ENCODE assay signal across 8 cellular contexts in the genomic region with DNA sequence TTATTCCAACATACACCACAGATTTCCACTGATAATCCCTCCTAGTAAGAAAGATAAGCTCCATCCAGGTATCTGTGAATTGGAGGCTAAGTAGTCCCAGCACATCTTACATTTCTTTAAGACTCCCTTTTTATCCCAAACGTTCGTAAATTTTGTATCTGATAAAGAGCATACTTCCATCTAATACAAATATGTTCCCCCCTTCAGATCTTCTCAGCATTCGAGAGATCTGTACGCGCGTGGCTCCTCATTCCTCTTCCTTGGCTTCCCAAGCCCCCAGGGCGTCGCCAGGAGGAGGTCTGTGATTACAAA. TPM values are rescaled to one million over a fixed set of nuclear protein-coding genes. Genes with fewer than 3 reads are reported as not detected.
DNase-seq lines count a peak whose midpoint lies in the region; ATAC-seq and TF ChIP-seq lines count a peak whose summit lies in the region.

No MANE protein-coding gene starts in this region.

- TF ChIP-seq RAD21 in neural cell (conservative IDR thresholded peaks at IDR 0.05), result no peak

- H3K27me3 ChIP-seq in HUES64 (ENCODE audit: insufficient read depth, low read length) (peaks cover 100% of the 10 kb centered on the region), neural cell (ENCODE audit: insufficient read depth, low read depth, low read length) (peaks cover 100% of the 10 kb centered on the region)

- no peak for ATAC-seq in HG02763 (IDR thresholded peaks at IDR 0.05; ENCODE audit: unreplicated experiment)

- H3K36me3 ChIP-seq in HUES64 (ENCODE audit: insufficient read depth, low read length) (no peaks in the 10 kb centered on the region), neural cell (ENCODE audit: insufficient read depth, low read length) (no peaks in the 10 kb centered on the region)

- H3F3A ChIP-seq in neural cell (ENCODE audit: insufficient read depth, low read length, poor library complexity, severe bottlenecking), result no peaks in the 10 kb centered on the region

- H3K27ac ChIP-seq in HUES64 (ENCODE audit: low read depth, low read length) (no peak overlapping the region), neural cell (ENCODE audit: low read length) (no peak overlapping the region)

- no peaks in the 10 kb centered on the region for H4K20me1 ChIP-seq in neural cell (ENCODE audit: insufficient read depth)

- no peaks in the 10 kb centered on the region for H3K9me2 ChIP-seq in neural cell (ENCODE audit: insufficient read depth, low read length)

- 2% methylated on average over 8 of the region's 8 CpGs for WGBS in HUES64

- peak overlapping the region; percentile 97 for H3K4me3 Mint-ChIP-seq in Calu3 (ENCODE audit: low read depth, unreplicated experiment)

- H3K9ac ChIP-seq in HUES64 (ENCODE audit: low read depth, low read length), result no peak overlapping the region
- no peak overlapping the region for H3K9ac ChIP-seq in neural cell (ENCODE audit: low read length)

- H3K4me3 ChIP-seq in HUES64 (ENCODE audit: low read length) (peak overlapping the region; percentile 56), choroid plexus epithelial cell (ENCODE audit: low read depth, low read length) (peak overlapping the region; percentile 67), neural cell (ENCODE audit: low read length) (peak overlapping the region; percentile 58)

- H3K79me2 ChIP-seq in neural cell (replicated peaks; ENCODE audit: insufficient read depth, low read length), result no peaks in the 10 kb centered on the region

- peaks cover 25% of the 10 kb centered on the region for H3K4me1 Mint-ChIP-seq in Calu3 (ENCODE audit: low read depth, unreplicated experiment)

- peaks cover 6% of the 10 kb centered on the region for H3K4me1 ChIP-seq in HUES64 (ENCODE audit: insufficient read depth, low read length)

- no peaks in the 10 kb centered on the region for H3K9me3 ChIP-seq in HUES64 (ENCODE audit: insufficient read depth, low read depth, low read length)
- H3K9me3 ChIP-seq in neural cell (ENCODE audit: low read length), result peaks cover 3% of the 10 kb centered on the region

- no peak for TF ChIP-seq CTCF in Calu3 (IDR thresholded peaks at IDR 0.05; ENCODE audit: unreplicated experiment)
- no peak for TF ChIP-seq CTCF in choroid plexus epithelial cell (conservative IDR thresholded peaks at IDR 0.05; ENCODE audit: low read depth, low read length)
- TF ChIP-seq CTCF in neural cell (IDR thresholded peaks at IDR 0.05; ENCODE audit: poor library complexity, severe bottlenecking), result no peak

- H3K4me2 ChIP-seq in neural cell (ENCODE audit: low read length), result no peak overlapping the region

- no peak for TF ChIP-seq EP300 in neural cell (conservative IDR thresholded peaks at IDR 0.05; ENCODE audit: poor library complexity, severe bottlenecking)

- intact Hi-C loops in Calu3 (cut with micrococcal nuclease; ENCODE audit: unreplicated experiment), result loop anchor here (5.0 kb wide), 1 partner anchor 162 kb away; no protein-coding TSS in a partner anchor

- H3K9me3 Mint-ChIP-seq in Calu3 (ENCODE audit: low read depth, unreplicated experiment), result no peaks in the 10 kb centered on the region

- BruUV-seq in Calu3 (replicated peaks; lab: Mats Ljungman, UMichigan), result no TSS peak

- CTCF ChIA-PET in Calu3 (lab: Charles Lee), result no interaction called here

- H3K27ac Mint-ChIP-seq in Calu3 (ENCODE audit: unreplicated experiment), result peak overlapping the region; percentile 91

- H3K36me3 Mint-ChIP-seq in Calu3 (ENCODE audit: insufficient read depth, unreplicated experiment), result peaks cover 78% of the 10 kb centered on the region

- DNase-seq in Calu3 (no peak), choroid plexus epithelial cell (ENCODE audit: low read depth) (no peak), SIG-M5 (lab: John Stamatoyannopoulos, UW) (no peak), anterior cingulate cortex (lab: John Stamatoyannopoulos, UW) (no peak), Kasumi-1 (lab: John Stamatoyannopoulos, UW) (no peak)

- no peaks in the 10 kb centered on the region for H3K27me3 Mint-ChIP-seq in Calu3 (ENCODE audit: unreplicated experiment)

- H2AFZ ChIP-seq in neural cell (ENCODE audit: low read depth, low read length), result no peak overlapping the region

TF ChIP-seq in neural cell, 6 proteins besides CTCF, POLR2A, EP300 and RAD21:
- no peak for TF ChIP-seq POLR2AphosphoS5 (IDR thresholded peaks at IDR 0.05)
- TF ChIP-seq TAF1 (IDR thresholded peaks at IDR 0.05; ENCODE audit: low read depth), result no peak
- TF ChIP-seq, protein P1, sequence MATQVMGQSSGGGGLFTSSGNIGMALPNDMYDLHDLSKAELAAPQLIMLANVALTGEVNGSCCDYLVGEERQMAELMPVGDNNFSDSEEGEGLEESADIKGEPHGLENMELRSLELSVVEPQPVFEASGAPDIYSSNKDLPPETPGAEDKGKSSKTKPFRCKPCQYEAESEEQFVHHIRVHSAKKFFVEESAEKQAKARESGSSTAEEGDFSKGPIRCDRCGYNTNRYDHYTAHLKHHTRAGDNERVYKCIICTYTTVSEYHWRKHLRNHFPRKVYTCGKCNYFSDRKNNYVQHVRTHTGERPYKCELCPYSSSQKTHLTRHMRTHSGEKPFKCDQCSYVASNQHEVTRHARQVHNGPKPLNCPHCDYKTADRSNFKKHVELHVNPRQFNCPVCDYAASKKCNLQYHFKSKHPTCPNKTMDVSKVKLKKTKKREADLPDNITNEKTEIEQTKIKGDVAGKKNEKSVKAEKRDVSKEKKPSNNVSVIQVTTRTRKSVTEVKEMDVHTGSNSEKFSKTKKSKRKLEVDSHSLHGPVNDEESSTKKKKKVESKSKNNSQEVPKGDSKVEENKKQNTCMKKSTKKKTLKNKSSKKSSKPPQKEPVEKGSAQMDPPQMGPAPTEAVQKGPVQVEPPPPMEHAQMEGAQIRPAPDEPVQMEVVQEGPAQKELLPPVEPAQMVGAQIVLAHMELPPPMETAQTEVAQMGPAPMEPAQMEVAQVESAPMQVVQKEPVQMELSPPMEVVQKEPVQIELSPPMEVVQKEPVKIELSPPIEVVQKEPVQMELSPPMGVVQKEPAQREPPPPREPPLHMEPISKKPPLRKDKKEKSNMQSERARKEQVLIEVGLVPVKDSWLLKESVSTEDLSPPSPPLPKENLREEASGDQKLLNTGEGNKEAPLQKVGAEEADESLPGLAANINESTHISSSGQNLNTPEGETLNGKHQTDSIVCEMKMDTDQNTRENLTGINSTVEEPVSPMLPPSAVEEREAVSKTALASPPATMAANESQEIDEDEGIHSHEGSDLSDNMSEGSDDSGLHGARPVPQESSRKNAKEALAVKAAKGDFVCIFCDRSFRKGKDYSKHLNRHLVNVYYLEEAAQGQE (IDR thresholded peaks at IDR 0.05; ENCODE audit: borderline replicate concordance), result no peak

RNA-seq across cellular contexts. Expression of a gene that starts 20.0 kb away (rescaled TPM):
- 257 and 284 TPM in 2 replicates for total RNA-seq in Calu3 (2022)
- polyA plus RNA-seq in HUES64 (2013, experiment 1 of 2), result 0.35 TPM
- polyA plus RNA-seq in HUES64 (2013, experiment 2 of 2), result not detected
- not detected in 2 replicates for polyA plus RNA-seq in neural cell
- polyA minus RNA-seq in neural cell, result not detected in 2 replicates

RNA-seq across cellular contexts. Expression of a gene that starts 20.4 kb away (rescaled TPM):
- total RNA-seq in Calu3 (2022), result 8.9 and 10.5 TPM in 2 replicates
- polyA plus RNA-seq in HUES64 (2013, experiment 1 of 2), result not detected
- not detected for polyA plus RNA-seq in HUES64 (2013, experiment 2 of 2)
- polyA plus RNA-seq in neural cell, result not detected in 2 replicates
- polyA minus RNA-seq in neural cell, result not detected in 2 replicates

RNA-seq across cellular contexts. Expression of a gene that starts 34.9 kb away (rescaled TPM):
- total RNA-seq in Calu3 (2022), result 30.4 and 35.2 TPM in 2 replicates
- polyA plus RNA-seq in HUES64 (2013, experiment 1 of 2), result 0.40 TPM
- 0.51 TPM for polyA plus RNA-seq in HUES64 (2013, experiment 2 of 2)
- polyA plus RNA-seq in neural cell, result 0.15 TPM in 1 of 2 replicates, not detected in the other
- polyA minus RNA-seq in neural cell, result 0.24 and 0.35 TPM in 2 replicates
